ENCODE assay signal across 26 cellular contexts in genomic region chr2:154570501-154570900, GRCh38.
DNase-seq lines count a peak whose midpoint lies in the region; TF ChIP-seq lines count a peak whose summit lies in the region.
"Had no signal": no experiment of that assay in that cellular context is flagged by ENCODE, and none has a peak within 500 bp of the region (broad histone marks: within the 10 kb centered on the region; RNA-seq: fewer than 3 reads in every experiment).

No MANE protein-coding gene starts in this region.

- H3K4me3 ChIP-seq in OCI-LY1 (ENCODE audit: low read depth, low read length, poor library complexity, severe bottlenecking) (no peak overlapping the region), endodermal cell (ENCODE audit: low read length) (no peak overlapping the region), neural progenitor cell (no peak overlapping the region)
- H3K4me3 ChIP-seq: BLaER1, GM12878 had no signal

- TF ChIP-seq CTCF in OCI-LY1 (IDR thresholded peaks at IDR 0.05; ENCODE audit: low read length) = no peak
- no peak for TF ChIP-seq CTCF in endodermal cell (conservative IDR thresholded peaks at IDR 0.05)
- TF ChIP-seq CTCF in neural progenitor cell (IDR thresholded peaks at IDR 0.05) = no peak

- H3K27me3 ChIP-seq in OCI-LY1 (ENCODE audit: insufficient read depth, low read length) (no peaks in the 10 kb centered on the region), endodermal cell (ENCODE audit: control insufficient read depth, insufficient read depth, low read length, poor library complexity, severe bottlenecking) (no peaks in the 10 kb centered on the region), neural progenitor cell (no peaks in the 10 kb centered on the region)
- H3K27me3 ChIP-seq: BE2C, BLaER1 had no signal

- H3K4me1 Mint-ChIP-seq in endodermal cell (peaks cover 22% of the 10 kb centered on the region), neural progenitor cell (no peaks in the 10 kb centered on the region)
- H3K4me1 Mint-ChIP-seq: CD14-positive monocyte; CD4-positive, alpha-beta memory T cell; CD4-positive, CD25-positive, alpha-beta regulatory T cell; CD8-positive, alpha-beta memory T cell had no signal

- H2AFZ ChIP-seq in OCI-LY1 (ENCODE audit: low read length) (peak overlapping the region; percentile 55; the same call in 1 of the 2 replicates), neural progenitor cell (replicated peaks) (peak overlapping the region; percentile 93)

- H3K4me3 Mint-ChIP-seq in endodermal cell = no peak overlapping the region
- H3K4me3 Mint-ChIP-seq in neural progenitor cell = no peak overlapping the region
- H3K4me3 Mint-ChIP-seq: CD14-positive monocyte; CD4-positive, alpha-beta memory T cell; CD4-positive, CD25-positive, alpha-beta regulatory T cell; CD8-positive, alpha-beta memory T cell had no signal

- H3K27me3 Mint-ChIP-seq in endodermal cell (ENCODE audit: insufficient read depth) (no peaks in the 10 kb centered on the region), neural progenitor cell (ENCODE audit: insufficient read depth, low read depth) (no peaks in the 10 kb centered on the region)
- H3K27me3 Mint-ChIP-seq: CD4-positive, alpha-beta memory T cell; CD4-positive, CD25-positive, alpha-beta regulatory T cell; CD8-positive, alpha-beta memory T cell had no signal

- H3K79me2 ChIP-seq in OCI-LY1 (ENCODE audit: insufficient read depth, low read length) (no peaks in the 10 kb centered on the region), neural progenitor cell (ENCODE audit: low read depth) (no peaks in the 10 kb centered on the region)

- WGBS in endodermal cell (ENCODE audit: insufficient coverage in 1 of 2, insufficient read length in 1 of 2), 2 experiments = 70 to 86% methylated on average over 3 to 6 of the region's 6 CpGs

- H3K9me3 Mint-ChIP-seq in endodermal cell = peaks cover 22% of the 10 kb centered on the region
- peaks cover 9% of the 10 kb centered on the region for H3K9me3 Mint-ChIP-seq in neural progenitor cell

- no peaks in the 10 kb centered on the region for H4K20me1 ChIP-seq in OCI-LY1 (ENCODE audit: insufficient read depth, low read length)
- no peaks in the 10 kb centered on the region for H4K20me1 ChIP-seq in neural progenitor cell (ENCODE audit: low read depth)
- H4K20me1 ChIP-seq: BLaER1 had no signal

- H3K36me3 ChIP-seq in OCI-LY1 (ENCODE audit: insufficient read depth, low read length) (no peaks in the 10 kb centered on the region; the same call in 1 of the 2 replicates), endodermal cell (ENCODE audit: control insufficient read depth, insufficient read depth, low read length) (peaks cover 11% of the 10 kb centered on the region), neural progenitor cell (no peaks in the 10 kb centered on the region)
- H3K36me3 ChIP-seq: BE2C, BLaER1 had no signal

- H3F3A ChIP-seq in OCI-LY1 (ENCODE audit: insufficient read depth, low read length) (no peaks in the 10 kb centered on the region), neural progenitor cell (ENCODE audit: low read depth) (peaks cover 7% of the 10 kb centered on the region)

- no peak overlapping the region for H3K9ac ChIP-seq in OCI-LY1 (ENCODE audit: low read length)
- no peak overlapping the region for H3K9ac ChIP-seq in endodermal cell (ENCODE audit: extremely low read depth, low read length, poor library complexity, severe bottlenecking)
- H3K9ac ChIP-seq in neural progenitor cell = no peak overlapping the region
- H3K9ac ChIP-seq: BLaER1 had no signal

- H3K36me3 Mint-ChIP-seq in endodermal cell (ENCODE audit: low read depth) (peaks cover 27% of the 10 kb centered on the region), neural progenitor cell (no peaks in the 10 kb centered on the region)
- H3K36me3 Mint-ChIP-seq: CD14-positive monocyte; CD4-positive, alpha-beta memory T cell; CD4-positive, CD25-positive, alpha-beta regulatory T cell; CD8-positive, alpha-beta memory T cell had no signal

- H3K4me2 ChIP-seq in OCI-LY1 (ENCODE audit: low read length) = no peak overlapping the region
- H3K4me2 ChIP-seq in neural progenitor cell = no peak overlapping the region
- H3K4me2 ChIP-seq: BLaER1 had no signal

- intact Hi-C loops in head of caudate nucleus (cut with DNase I) = no loop called here

- H3K27ac ChIP-seq in OCI-LY1 (ENCODE audit: low read depth, low read length, poor library complexity, severe bottlenecking) = no peak overlapping the region
- no peak overlapping the region for H3K27ac ChIP-seq in endodermal cell (ENCODE audit: low read depth, low read length)
- no peak overlapping the region for H3K27ac ChIP-seq in neural progenitor cell
- H3K27ac ChIP-seq: BLaER1 had no signal

- no peaks in the 10 kb centered on the region for H3K9me2 ChIP-seq in OCI-LY1 (ENCODE audit: low read depth, low read length)

- H3K27ac Mint-ChIP-seq in endodermal cell = peak overlapping the region; percentile 20
- H3K27ac Mint-ChIP-seq in neural progenitor cell = no peak overlapping the region
- H3K27ac Mint-ChIP-seq: CD14-positive monocyte; CD4-positive, alpha-beta memory T cell; CD4-positive, CD25-positive, alpha-beta regulatory T cell; CD8-positive, alpha-beta memory T cell had no signal

- DNase-seq in NCI-H82 (lab: John Stamatoyannopoulos, UW) (peak; percentile 52), endodermal cell (peak; percentile 63), neural progenitor cell (ENCODE audit: low spot score) (no peak), MV-4-11 (lab: John Stamatoyannopoulos, UW) (no peak), head of caudate nucleus (no peak), dedifferentiated amniotic fluid mesenchymal stem cell (ENCODE audit: extremely low spot score) (no peak), cerebellar nuclear complex (lab: John Stamatoyannopoulos, UW) (no peak)
- DNase-seq: 8988T; ACHN; BE2C; C1 segment of cervical spinal cord; CD4-positive, alpha-beta memory T cell; CD4-positive, CD25-positive, alpha-beta regulatory T cell; CD8-positive, alpha-beta memory T cell; COR-L47; DMS 273 treated with DMSO at 0.1 percent for 48 hours; DMS153; DMS53; DMS79; DND-41; EL; GDM1 had no signal

- 0 out of 2 replicates have a peak, but pooled peaks cover 4% of the 10 kb centered on the region for H3K9me3 ChIP-seq in OCI-LY1 (ENCODE audit: low read length)
- H3K9me3 ChIP-seq in endodermal cell (ENCODE audit: control insufficient read depth, low read length) = peaks cover 20% of the 10 kb centered on the region
- H3K9me3 ChIP-seq in neural progenitor cell (ENCODE audit: low read depth) = no peaks in the 10 kb centered on the region
- H3K9me3 ChIP-seq: BE2C had no signal

- H3K4me1 ChIP-seq in OCI-LY1 (ENCODE audit: insufficient read depth, low read length, severe bottlenecking) (no peaks in the 10 kb centered on the region), endodermal cell (ENCODE audit: control insufficient read depth, insufficient read depth, low read length) (peaks cover 8% of the 10 kb centered on the region), neural progenitor cell (no peaks in the 10 kb centered on the region)
- H3K4me1 ChIP-seq: BE2C, BLaER1 had no signal

Comparison
In these comparisons a context has a peak if more than half of its experiments do, and no peak if none do; other contexts are left out.
1. DNase-seq: peak in NCI-H82 (single experiment) and endodermal cell (single experiment); none in neural progenitor cell (single experiment), MV-4-11 (single experiment), head of caudate nucleus (0 of 42), dedifferentiated amniotic fluid mesenchymal stem cell (single experiment) and cerebellar nuclear complex (0 of 2).